ENCODE assay signal across 10 cellular contexts in genomic region chr3:101950985-101951733, GRCh38.
DNase-seq lines count a peak whose midpoint lies in the region; ATAC-seq, FAIRE-seq and TF ChIP-seq lines count a peak whose summit lies in the region.
"Had no signal": no experiment of that assay in that cellular context is flagged by ENCODE, and none has a peak within 500 bp of the region (broad histone marks: within the 10 kb centered on the region; RNA-seq: fewer than 3 reads in every experiment).

No MANE protein-coding gene starts in this region.

- H3K9me3 ChIP-seq in T-helper 17 cell (ENCODE audit: control insufficient read depth, low read length, poor library complexity, severe bottlenecking) = no peaks in the 10 kb centered on the region
- H3K9me3 ChIP-seq in CD8-positive, alpha-beta T cell (ENCODE audit: low read length) = no peaks in the 10 kb centered on the region

- H3K4me1 Mint-ChIP-seq in T-helper 17 cell = peaks cover 5% of the 10 kb centered on the region
- no peaks in the 10 kb centered on the region for H3K4me1 Mint-ChIP-seq in CD8-positive, alpha-beta T cell (ENCODE audit: low read depth)

- H3K27me3 Mint-ChIP-seq in T-helper 17 cell = peaks cover 4% of the 10 kb centered on the region
- H3K27me3 Mint-ChIP-seq in CD8-positive, alpha-beta T cell (ENCODE audit: low read depth) = no peaks in the 10 kb centered on the region
- H3K27me3 Mint-ChIP-seq: activated naive CD4-positive, alpha-beta T cell treated with anti-CD3 and anti-CD28 coated beads, Interleukin-2, amount 50 U/mL, for 24 hours had no signal

- H3K4me3 ChIP-seq in CD8-positive, alpha-beta T cell (ENCODE audit: low read depth, low read length) = no peak overlapping the region

- no peaks in the 10 kb centered on the region for H3K36me3 ChIP-seq in CD8-positive, alpha-beta T cell (ENCODE audit: insufficient read depth, low read length)

- H3K36me3 Mint-ChIP-seq in T-helper 17 cell (ENCODE audit: low read depth) = no peaks in the 10 kb centered on the region
- no peaks in the 10 kb centered on the region for H3K36me3 Mint-ChIP-seq in CD8-positive, alpha-beta T cell
- H3K36me3 Mint-ChIP-seq: activated naive CD4-positive, alpha-beta T cell treated with anti-CD3 and anti-CD28 coated beads, Interleukin-2, amount 50 U/mL, for 24 hours had no signal

- ATAC-seq in GM18511 (IDR thresholded peaks at IDR 0.05; ENCODE audit: unreplicated experiment) = peak; percentile 9
- ATAC-seq in HG02759 (IDR thresholded peaks at IDR 0.05; ENCODE audit: unreplicated experiment) = peak; percentile 33
- no peak for ATAC-seq in T-helper 17 cell
- ATAC-seq in HG03439 (IDR thresholded peaks at IDR 0.05; ENCODE audit: unreplicated experiment) = no peak
- no peak for ATAC-seq in CD8-positive, alpha-beta T cell

- no peak for DNase-seq in T-helper 17 cell
- DNase-seq in mucosa of gallbladder (ENCODE audit: low spot score) = peak; percentile 14
- no peak for DNase-seq in SK-N-DZ (ENCODE audit: low spot score)
- no peak for DNase-seq in urothelium cell line (ENCODE audit: low spot score)
- DNase-seq in CD8-positive, alpha-beta T cell = no peak
- DNase-seq: activated CD4-positive, CD25-positive, alpha-beta regulatory T cell treated with anti-CD3 and anti-CD28 coated beads, Interleukin-2, amount 50 U/mL, for 72 hours had no signal

- FAIRE-seq in urothelium cell line (lab: Jason Lieb, UNC) = no peak

- H3K9me3 Mint-ChIP-seq in CD8-positive, alpha-beta T cell = peaks cover 3% of the 10 kb centered on the region
- H3K9me3 Mint-ChIP-seq: activated naive CD4-positive, alpha-beta T cell treated with anti-CD3 and anti-CD28 coated beads, Interleukin-2, amount 50 U/mL, for 24 hours had no signal

- no peak overlapping the region for H3K27ac ChIP-seq in CD8-positive, alpha-beta T cell (ENCODE audit: low read depth, low read length)

- no peak for TF ChIP-seq CTCF in CD8-positive, alpha-beta T cell (IDR thresholded peaks at IDR 0.05)

- CTCF ChIA-PET in CD8-positive, alpha-beta T cell (lab: Charles Lee) = interaction anchor here (0.9 to 1.8 kb wide), 4 partner anchors 13 to 23 kb away, joined by 3 to 4 read pairs (median 4); no protein-coding TSS in a partner anchor

- intact Hi-C loops in CD8-positive, alpha-beta T cell (cut with DNase I, micrococcal nuclease) = no loop called here

- no peak overlapping the region for H3K4me3 Mint-ChIP-seq in T-helper 17 cell
- H3K4me3 Mint-ChIP-seq in CD8-positive, alpha-beta T cell = no peak overlapping the region
- H3K4me3 Mint-ChIP-seq: activated naive CD4-positive, alpha-beta T cell treated with anti-CD3 and anti-CD28 coated beads, Interleukin-2, amount 50 U/mL, for 24 hours had no signal

- H3K27ac Mint-ChIP-seq in T-helper 17 cell = peak overlapping the region; percentile 3
- H3K27ac Mint-ChIP-seq in CD8-positive, alpha-beta T cell = no peak overlapping the region
- H3K27ac Mint-ChIP-seq: activated naive CD4-positive, alpha-beta T cell treated with anti-CD3 and anti-CD28 coated beads, Interleukin-2, amount 50 U/mL, for 24 hours had no signal

- no peaks in the 10 kb centered on the region for H3K4me1 ChIP-seq in CD8-positive, alpha-beta T cell (ENCODE audit: insufficient read depth, low read length)

- H3K27me3 ChIP-seq in CD8-positive, alpha-beta T cell (ENCODE audit: insufficient read depth, low read length) = no peaks in the 10 kb centered on the region

- POLR2A ChIA-PET in CD8-positive, alpha-beta T cell (lab: Charles Lee) = no interaction called here

Comparison
In these comparisons a context has a peak if more than half of its experiments do, and no peak if none do; other contexts are left out.
1. ATAC-seq: peak in GM18511 (single experiment) and HG02759 (single experiment); none in T-helper 17 cell (single experiment), HG03439 (single experiment) and CD8-positive, alpha-beta T cell (single experiment).